1 cellular context compared by ENCODE assay signal in the genomic region with DNA sequence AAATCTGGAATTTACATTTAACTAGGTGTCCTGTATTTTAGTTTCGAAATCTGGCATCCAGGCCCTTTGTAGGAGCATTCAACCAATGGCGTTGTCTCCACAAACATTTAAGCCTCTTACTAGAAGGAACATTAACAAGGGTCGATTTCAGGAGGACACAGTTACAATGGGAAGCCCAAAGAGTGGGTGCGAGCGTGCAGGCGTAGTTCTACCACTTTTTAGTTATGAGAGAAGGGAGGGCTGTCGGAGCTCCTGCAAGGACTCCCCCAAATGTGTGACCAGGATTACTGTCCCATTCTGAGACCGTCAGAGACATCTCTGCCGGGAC.
TF ChIP-seq lines count a peak whose summit lies in the region.

No MANE protein-coding gene starts in this region.

TF ChIP-seq in WTC11, 78 proteins besides CTCF, POLR2A, EP300 and RAD21 (continued from another document):
- no peak for TF ChIP-seq HMGA2 (CRISPR knock-in tag; IDR thresholded peaks at IDR 0.05)
- TF ChIP-seq, protein P1, sequence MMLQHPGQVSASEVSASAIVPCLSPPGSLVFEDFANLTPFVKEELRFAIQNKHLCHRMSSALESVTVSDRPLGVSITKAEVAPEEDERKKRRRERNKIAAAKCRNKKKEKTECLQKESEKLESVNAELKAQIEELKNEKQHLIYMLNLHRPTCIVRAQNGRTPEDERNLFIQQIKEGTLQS (CRISPR knock-in tag; conservative IDR thresholded peaks at IDR 0.05) = no peak
- TF ChIP-seq, protein P2, sequence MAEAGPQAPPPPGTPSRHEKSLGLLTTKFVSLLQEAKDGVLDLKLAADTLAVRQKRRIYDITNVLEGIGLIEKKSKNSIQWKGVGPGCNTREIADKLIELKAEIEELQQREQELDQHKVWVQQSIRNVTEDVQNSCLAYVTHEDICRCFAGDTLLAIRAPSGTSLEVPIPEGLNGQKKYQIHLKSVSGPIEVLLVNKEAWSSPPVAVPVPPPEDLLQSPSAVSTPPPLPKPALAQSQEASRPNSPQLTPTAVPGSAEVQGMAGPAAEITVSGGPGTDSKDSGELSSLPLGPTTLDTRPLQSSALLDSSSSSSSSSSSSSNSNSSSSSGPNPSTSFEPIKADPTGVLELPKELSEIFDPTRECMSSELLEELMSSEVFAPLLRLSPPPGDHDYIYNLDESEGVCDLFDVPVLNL (CRISPR knock-in tag; IDR thresholded peaks at IDR 0.05; ENCODE audit: borderline replicate concordance, low read depth) = no peak
